In genomic region chr1:33826711-33827110, GRCh38 we compare ENCODE assay signal across 25 cellular contexts. TPM values are rescaled to one million over a fixed set of nuclear protein-coding genes. Genes with fewer than 3 reads are reported as not detected.
A peak's percentile ranks its signal among the peaks of the same experiment; 100 is the strongest.
DNase-seq lines count a peak whose midpoint lies in the region; FAIRE-seq and TF ChIP-seq lines count a peak whose summit lies in the region.
"Had no signal": no experiment of that assay in that cellular context is flagged by ENCODE, and none has a peak within 500 bp of the region (broad histone marks: within the 10 kb centered on the region; RNA-seq: fewer than 3 reads in every experiment).

No MANE protein-coding gene starts in this region.

- peak; percentile 21 for DNase-seq in activated CD4-positive, alpha-beta T cell treated with anti-CD3 and anti-CD28 coated beads, Interleukin-2, amount 10 ng/mL, durations not matched to agents 24 days and 14 days
- no peak for DNase-seq in activated CD4-positive, alpha-beta T cell treated with anti-CD3 and anti-CD28 coated beads, Interleukin-2, amount 10 ng/mL, durations not matched to agents 7 days and 5 days
- peak; percentile 18 for DNase-seq in ecto neural progenitor cell (ENCODE audit: low spot score)
- peak; percentile 62 for DNase-seq in esophagus muscularis mucosa (ENCODE audit: extremely low spot score)
- DNase-seq in osteocyte (ENCODE audit: extremely low spot score, unreplicated experiment), result peak; percentile 65
- no peak for DNase-seq in dedifferentiated amniotic fluid mesenchymal stem cell (ENCODE audit: extremely low spot score)
- DNase-seq in frontal cortex (ENCODE audit: low spot score in 2 of 2), result no peak
- DNase-seq in activated gamma-delta T cell treated with Interleukin-2 at 50 U/mL for 16 hours, result no peak
- DNase-seq: AML-193; Caco-2; Calu3; CD4-positive, alpha-beta T cell; CD8-positive, alpha-beta T cell; DMS79 treated with DMSO at 0.1 percent for 48 hours; GF-D8 had no signal

- no peaks in the 10 kb centered on the region for H3K9me3 ChIP-seq in esophagus muscularis mucosa
- H3K9me3 ChIP-seq: A549, Caco-2 had no signal

- CTCF ChIA-PET in activated CD4-positive, alpha-beta T cell treated with anti-CD3 and anti-CD28 coated beads, Interleukin-2, amount 10 ng/mL, durations not matched to agents 7 days and 5 days (lab: Charles Lee), result no interaction called here

- WGBS in esophagus muscularis mucosa, result 97% methylated on average over 5 of the region's 5 CpGs

- intact Hi-C loops in activated CD4-positive, alpha-beta T cell treated with anti-CD3 and anti-CD28 coated beads, Interleukin-2, amount 10 ng/mL, durations not matched to agents 24 days and 14 days (cut with micrococcal nuclease), result no loop called here
- intact Hi-C loops in esophagus muscularis mucosa (cut with DNase I), result no loop called here

- TF ChIP-seq CTCF in esophagus muscularis mucosa (IDR thresholded peaks at IDR 0.05), result no peak
- no peak for TF ChIP-seq CTCF in osteocyte (IDR thresholded peaks at IDR 0.05)

- H3K4me3 Mint-ChIP-seq in activated CD4-positive, alpha-beta T cell treated with anti-CD3 and anti-CD28 coated beads, Interleukin-2, amount 10 ng/mL, durations not matched to agents 24 days and 14 days, result no peak overlapping the region
- no peak overlapping the region for H3K4me3 Mint-ChIP-seq in activated CD4-positive, alpha-beta T cell treated with anti-CD3 and anti-CD28 coated beads, Interleukin-2, amount 10 ng/mL, durations not matched to agents 7 days and 5 days
- no peak overlapping the region for H3K4me3 Mint-ChIP-seq in osteocyte (ENCODE audit: unreplicated experiment)
- H3K4me3 Mint-ChIP-seq: B cell; CD4-positive, alpha-beta T cell; CD8-positive, alpha-beta T cell had no signal

- no peaks in the 10 kb centered on the region for H3K36me3 ChIP-seq in esophagus muscularis mucosa
- H3K36me3 ChIP-seq: BLaER1 treated with 17β-estradiol and CSF1 and Interleukin-3, amounts not matched to agents 10 nM and 100 nM had no signal

- no peaks in the 10 kb centered on the region for H3K9me3 Mint-ChIP-seq in activated CD4-positive, alpha-beta T cell treated with anti-CD3 and anti-CD28 coated beads, Interleukin-2, amount 10 ng/mL, durations not matched to agents 24 days and 14 days
- no peaks in the 10 kb centered on the region for H3K9me3 Mint-ChIP-seq in activated CD4-positive, alpha-beta T cell treated with anti-CD3 and anti-CD28 coated beads, Interleukin-2, amount 10 ng/mL, durations not matched to agents 7 days and 5 days
- peaks cover 40% of the 10 kb centered on the region for H3K9me3 Mint-ChIP-seq in osteocyte (ENCODE audit: unreplicated experiment)
- H3K9me3 Mint-ChIP-seq: CD4-positive, alpha-beta T cell; CD8-positive, alpha-beta T cell had no signal

- TF ChIP-seq POLR2A in esophagus muscularis mucosa (IDR thresholded peaks at IDR 0.05; ENCODE audit: low read depth), result no peak

- H3K4me1 Mint-ChIP-seq in activated CD4-positive, alpha-beta T cell treated with anti-CD3 and anti-CD28 coated beads, Interleukin-2, amount 10 ng/mL, durations not matched to agents 24 days and 14 days, result no peaks in the 10 kb centered on the region
- H3K4me1 Mint-ChIP-seq in activated CD4-positive, alpha-beta T cell treated with anti-CD3 and anti-CD28 coated beads, Interleukin-2, amount 10 ng/mL, durations not matched to agents 7 days and 5 days, result no peaks in the 10 kb centered on the region
- no peaks in the 10 kb centered on the region for H3K4me1 Mint-ChIP-seq in osteocyte (ENCODE audit: unreplicated experiment)
- H3K4me1 Mint-ChIP-seq: B cell had no signal

- FAIRE-seq in frontal cortex (lab: Jason Lieb, UNC), result no peak
- FAIRE-seq: A549, D721Med, G401.6, GM12891, GM19239 had no signal

- H3K36me3 Mint-ChIP-seq in activated CD4-positive, alpha-beta T cell treated with anti-CD3 and anti-CD28 coated beads, Interleukin-2, amount 10 ng/mL, durations not matched to agents 24 days and 14 days (ENCODE audit: low read depth), result no peaks in the 10 kb centered on the region
- no peaks in the 10 kb centered on the region for H3K36me3 Mint-ChIP-seq in activated CD4-positive, alpha-beta T cell treated with anti-CD3 and anti-CD28 coated beads, Interleukin-2, amount 10 ng/mL, durations not matched to agents 7 days and 5 days (ENCODE audit: low read depth)
- no peaks in the 10 kb centered on the region for H3K36me3 Mint-ChIP-seq in osteocyte (ENCODE audit: unreplicated experiment)
- H3K36me3 Mint-ChIP-seq: CD8-positive, alpha-beta T cell had no signal

- no peak overlapping the region for H3K4me3 ChIP-seq in esophagus muscularis mucosa
- H3K4me3 ChIP-seq: A549; BLaER1 treated with 17β-estradiol and CSF1 and Interleukin-3, amounts not matched to agents 10 nM and 100 nM had no signal

- no peak overlapping the region for H3K27ac Mint-ChIP-seq in activated CD4-positive, alpha-beta T cell treated with anti-CD3 and anti-CD28 coated beads, Interleukin-2, amount 10 ng/mL, durations not matched to agents 24 days and 14 days
- no peak overlapping the region for H3K27ac Mint-ChIP-seq in activated CD4-positive, alpha-beta T cell treated with anti-CD3 and anti-CD28 coated beads, Interleukin-2, amount 10 ng/mL, durations not matched to agents 7 days and 5 days
- H3K27ac Mint-ChIP-seq in osteocyte (ENCODE audit: unreplicated experiment), result no peak overlapping the region
- H3K27ac Mint-ChIP-seq: B cell; CD4-positive, alpha-beta T cell; CD8-positive, alpha-beta T cell had no signal

- POLR2A ChIA-PET in activated CD4-positive, alpha-beta T cell treated with anti-CD3 and anti-CD28 coated beads, Interleukin-2, amount 10 ng/mL, durations not matched to agents 7 days and 5 days (lab: Charles Lee), result no interaction called here

- H3K4me1 ChIP-seq in esophagus muscularis mucosa, result no peaks in the 10 kb centered on the region
- H3K4me1 ChIP-seq: A549; BLaER1 treated with 17β-estradiol and CSF1 and Interleukin-3, amounts not matched to agents 10 nM and 100 nM; Caco-2 had no signal

- TF ChIP-seq EP300 in esophagus muscularis mucosa (IDR thresholded peaks at IDR 0.05), result no peak

- H3K27me3 Mint-ChIP-seq in activated CD4-positive, alpha-beta T cell treated with anti-CD3 and anti-CD28 coated beads, Interleukin-2, amount 10 ng/mL, durations not matched to agents 24 days and 14 days, result no peaks in the 10 kb centered on the region
- no peaks in the 10 kb centered on the region for H3K27me3 Mint-ChIP-seq in activated CD4-positive, alpha-beta T cell treated with anti-CD3 and anti-CD28 coated beads, Interleukin-2, amount 10 ng/mL, durations not matched to agents 7 days and 5 days
- H3K27me3 Mint-ChIP-seq in osteocyte (ENCODE audit: unreplicated experiment), result no peaks in the 10 kb centered on the region

- no peak overlapping the region for H3K27ac ChIP-seq in esophagus muscularis mucosa (replicated peaks in 1 of 4)
- H3K27ac ChIP-seq: 22Rv1; A549; BLaER1 treated with 17β-estradiol and CSF1 and Interleukin-3, amounts not matched to agents 10 nM and 100 nM; C4-2B had no signal

- peaks cover 0 to 19% (median 0%) of the 10 kb centered on the region in 4 donors for H3K27me3 ChIP-seq in esophagus muscularis mucosa
- H3K27me3 ChIP-seq: BLaER1 treated with 17β-estradiol and CSF1 and Interleukin-3, amounts not matched to agents 10 nM and 100 nM had no signal

RNA-seq across cellular contexts. Expression of gene HMGB4, which starts 37.2 kb away (rescaled TPM):
- not detected in 2 replicates for total RNA-seq in activated CD4-positive, alpha-beta T cell treated with anti-CD3 and anti-CD28 coated beads, Interleukin-2, amount 10 ng/mL, durations not matched to agents 24 days and 14 days
- not detected for total RNA-seq in activated CD4-positive, alpha-beta T cell treated with anti-CD3 and anti-CD28 coated beads, Interleukin-2, amount 10 ng/mL, durations not matched to agents 7 days and 5 days
- total RNA-seq in esophagus muscularis mucosa (not detected), osteocyte (not detected in 2 replicates), frontal cortex (not detected)
- total RNA-seq: A172; B cell; Caco-2; Calu3; CD4-positive, alpha-beta T cell; CD8-positive, alpha-beta T cell had no signal

Comparison
In these comparisons a context has a peak if more than half of its experiments do, and no peak if none do; other contexts are left out.
1. DNase-seq: peak in activated CD4-positive, alpha-beta T cell treated with anti-CD3 and anti-CD28 coated beads, Interleukin-2, amount 10 ng/mL, durations not matched to agents 24 days and 14 days (single experiment), ecto neural progenitor cell (single experiment), esophagus muscularis mucosa (single experiment) and osteocyte (single experiment); none in activated CD4-positive, alpha-beta T cell treated with anti-CD3 and anti-CD28 coated beads, Interleukin-2, amount 10 ng/mL, durations not matched to agents 7 days and 5 days (single experiment), dedifferentiated amniotic fluid mesenchymal stem cell (single experiment), frontal cortex (0 of 2) and activated gamma-delta T cell treated with Interleukin-2 at 50 U/mL for 16 hours (single experiment).